In the genomic region with DNA sequence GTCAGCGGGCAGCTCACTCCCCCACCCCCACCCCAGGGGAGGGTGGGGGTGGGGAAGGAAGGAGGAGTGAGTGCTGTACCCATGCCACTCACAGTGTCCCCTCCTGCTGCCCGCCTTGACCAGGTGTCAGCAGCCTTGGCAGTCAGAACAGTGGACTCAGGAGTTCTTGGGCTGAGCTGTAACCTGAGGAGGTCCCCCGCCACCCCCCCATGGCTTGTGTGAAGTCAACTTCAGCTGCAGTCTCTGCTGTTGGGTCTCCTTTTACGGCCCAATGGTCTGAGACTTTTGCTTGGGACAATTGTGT, we compare ENCODE assay signal across 1 cellular context.
TF ChIP-seq lines count a peak whose summit lies in the region.

No MANE protein-coding gene starts in this region.

TF ChIP-seq in Ishikawa, 13 proteins besides CTCF, POLR2A, EP300 and RAD21:
- TF ChIP-seq NFIC (IDR thresholded peaks at IDR 0.05) (no peak), ZBTB7A (IDR thresholded peaks at IDR 0.05; ENCODE audit: low read depth) (no peak), TEAD4 (IDR thresholded peaks at IDR 0.05) (no peak), EGR1 (IDR thresholded peaks at IDR 0.05) (no peak), YY1 (IDR thresholded peaks at IDR 0.05; ENCODE audit: low read depth) (no peak), FOXM1 (IDR thresholded peaks at IDR 0.05; ENCODE audit: borderline replicate concordance, low read depth) (no peak), CREB1 (IDR thresholded peaks at IDR 0.05; ENCODE audit: low read depth) (no peak), TAF1 (IDR thresholded peaks at IDR 0.05; ENCODE audit: low read depth) (no peak), TCF12 (IDR thresholded peaks at IDR 0.05; ENCODE audit: low read depth) (no peak; the same call in 1 of the 2 replicates), CEBPB (IDR thresholded peaks at IDR 0.05) (no peak)
- TF ChIP-seq, protein P1, sequence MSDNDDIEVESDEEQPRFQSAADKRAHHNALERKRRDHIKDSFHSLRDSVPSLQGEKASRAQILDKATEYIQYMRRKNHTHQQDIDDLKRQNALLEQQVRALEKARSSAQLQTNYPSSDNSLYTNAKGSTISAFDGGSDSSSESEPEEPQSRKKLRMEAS (IDR thresholded peaks at IDR 0.05), result no peak
- TF ChIP-seq, protein P2, sequence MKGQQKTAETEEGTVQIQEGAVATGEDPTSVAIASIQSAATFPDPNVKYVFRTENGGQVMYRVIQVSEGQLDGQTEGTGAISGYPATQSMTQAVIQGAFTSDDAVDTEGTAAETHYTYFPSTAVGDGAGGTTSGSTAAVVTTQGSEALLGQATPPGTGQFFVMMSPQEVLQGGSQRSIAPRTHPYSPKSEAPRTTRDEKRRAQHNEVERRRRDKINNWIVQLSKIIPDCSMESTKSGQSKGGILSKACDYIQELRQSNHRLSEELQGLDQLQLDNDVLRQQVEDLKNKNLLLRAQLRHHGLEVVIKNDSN (IDR thresholded peaks at IDR 0.05), result no peak
- TF ChIP-seq, protein P3, sequence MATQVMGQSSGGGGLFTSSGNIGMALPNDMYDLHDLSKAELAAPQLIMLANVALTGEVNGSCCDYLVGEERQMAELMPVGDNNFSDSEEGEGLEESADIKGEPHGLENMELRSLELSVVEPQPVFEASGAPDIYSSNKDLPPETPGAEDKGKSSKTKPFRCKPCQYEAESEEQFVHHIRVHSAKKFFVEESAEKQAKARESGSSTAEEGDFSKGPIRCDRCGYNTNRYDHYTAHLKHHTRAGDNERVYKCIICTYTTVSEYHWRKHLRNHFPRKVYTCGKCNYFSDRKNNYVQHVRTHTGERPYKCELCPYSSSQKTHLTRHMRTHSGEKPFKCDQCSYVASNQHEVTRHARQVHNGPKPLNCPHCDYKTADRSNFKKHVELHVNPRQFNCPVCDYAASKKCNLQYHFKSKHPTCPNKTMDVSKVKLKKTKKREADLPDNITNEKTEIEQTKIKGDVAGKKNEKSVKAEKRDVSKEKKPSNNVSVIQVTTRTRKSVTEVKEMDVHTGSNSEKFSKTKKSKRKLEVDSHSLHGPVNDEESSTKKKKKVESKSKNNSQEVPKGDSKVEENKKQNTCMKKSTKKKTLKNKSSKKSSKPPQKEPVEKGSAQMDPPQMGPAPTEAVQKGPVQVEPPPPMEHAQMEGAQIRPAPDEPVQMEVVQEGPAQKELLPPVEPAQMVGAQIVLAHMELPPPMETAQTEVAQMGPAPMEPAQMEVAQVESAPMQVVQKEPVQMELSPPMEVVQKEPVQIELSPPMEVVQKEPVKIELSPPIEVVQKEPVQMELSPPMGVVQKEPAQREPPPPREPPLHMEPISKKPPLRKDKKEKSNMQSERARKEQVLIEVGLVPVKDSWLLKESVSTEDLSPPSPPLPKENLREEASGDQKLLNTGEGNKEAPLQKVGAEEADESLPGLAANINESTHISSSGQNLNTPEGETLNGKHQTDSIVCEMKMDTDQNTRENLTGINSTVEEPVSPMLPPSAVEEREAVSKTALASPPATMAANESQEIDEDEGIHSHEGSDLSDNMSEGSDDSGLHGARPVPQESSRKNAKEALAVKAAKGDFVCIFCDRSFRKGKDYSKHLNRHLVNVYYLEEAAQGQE (IDR thresholded peaks at IDR 0.05; ENCODE audit: low read depth), result no peak
